1 cellular context compared by ENCODE assay signal in genomic region chr1:92434572-92434971, GRCh38. TPM values are rescaled to one million over a fixed set of nuclear protein-coding genes. Genes with fewer than 3 reads are reported as not detected.
"Had no signal": no experiment of that assay in that cellular context is flagged by ENCODE, and none has a peak within 500 bp of the region (broad histone marks: within the 10 kb centered on the region; RNA-seq: fewer than 3 reads in every experiment).

No MANE protein-coding gene starts in this region.

RNA-seq across cellular contexts. Expression of gene GFI1, which starts 52.2 kb away (rescaled TPM):
- total RNA-seq: SJSA1 had no signal
